Comparison of ENCODE assay signal across 1 cellular context in the genomic region with DNA sequence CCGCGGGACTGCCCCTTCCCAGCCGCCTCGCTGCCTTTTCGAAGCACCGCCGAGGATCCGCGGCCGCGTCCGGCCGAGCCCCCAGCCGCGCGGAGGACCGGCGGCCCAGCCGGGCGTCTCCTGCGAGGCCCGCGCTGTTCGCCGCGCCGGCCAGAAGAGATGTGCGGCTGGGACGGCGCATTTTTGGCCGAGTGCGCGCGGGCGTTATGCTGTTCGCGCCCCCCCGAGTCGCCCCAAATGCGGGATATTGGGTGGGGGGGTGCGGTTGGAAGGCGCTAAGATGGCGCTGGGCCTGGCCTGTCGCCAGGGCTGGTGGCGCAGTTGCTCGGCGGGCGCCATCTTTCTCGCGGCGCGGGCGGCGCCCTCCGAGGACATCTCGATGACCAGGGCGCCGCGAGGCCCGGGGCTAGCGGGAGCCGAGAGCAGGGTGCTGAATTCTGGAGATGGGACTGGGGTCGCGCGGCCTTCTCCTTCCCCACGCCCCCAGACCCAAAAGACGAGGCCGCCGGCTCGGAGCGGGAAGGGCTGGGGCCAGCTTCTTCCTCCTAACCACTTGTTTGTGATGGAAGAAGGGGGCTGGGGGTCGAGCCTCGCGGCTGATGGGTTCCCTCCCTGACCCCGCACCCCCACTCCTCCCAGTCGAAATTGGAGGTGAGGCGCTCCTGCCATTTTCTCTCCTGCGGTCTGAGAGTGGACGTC.
A peak's percentile ranks its signal among the peaks of the same experiment; 100 is the strongest.
TF ChIP-seq lines count a peak whose summit lies in the region.

No MANE protein-coding gene starts in this region.

TF ChIP-seq in HepG2, 621 proteins besides CTCF, POLR2A, EP300 and RAD21 (continued from another document and continues in another):
- TF ChIP-seq SP4 (CRISPR knock-in tag; IDR thresholded peaks at IDR 0.05) (peak; percentile 59; the same call in 1 of the 2 replicates), MZF1 (CRISPR knock-in tag; IDR thresholded peaks at IDR 0.05; ENCODE audit: borderline replicate concordance) (no peak), KLF15 (CRISPR knock-in tag; IDR thresholded peaks at IDR 0.05; ENCODE audit: borderline replicate concordance) (peak; percentile 83; the same call in 1 of the 2 replicates), ZNF557 (CRISPR knock-in tag; IDR thresholded peaks at IDR 0.05) (peak; percentile 87), ZNF33B (CRISPR knock-in tag; IDR thresholded peaks at IDR 0.05) (peak; percentile 80; the same call in 1 of the 2 replicates), KDM3A (CRISPR knock-in tag; IDR thresholded peaks at IDR 0.05; ENCODE audit: low read depth) (peak; percentile 86; the same call in 1 of the 2 replicates), ZNF672 (CRISPR knock-in tag; IDR thresholded peaks at IDR 0.05) (no peak), KDM5B (CRISPR knock-in tag; IDR thresholded peaks at IDR 0.05; ENCODE audit: borderline replicate concordance) (peak; percentile 94), ZNF354B (CRISPR knock-in tag; IDR thresholded peaks at IDR 0.05) (no peak), ZNF383 (CRISPR knock-in tag; IDR thresholded peaks at IDR 0.05; ENCODE audit: borderline replicate concordance) (no peak), SP1 (IDR thresholded peaks at IDR 0.05) (no peak), SP1 (CRISPR knock-in tag; IDR thresholded peaks at IDR 0.05) (peak; percentile 9; the same call in 1 of the 2 replicates), ZNF572 (CRISPR knock-in tag; IDR thresholded peaks at IDR 0.05) (no peak), RXRA (CRISPR knock-in tag; IDR thresholded peaks at IDR 0.05) (peak; percentile 71; the same call in 1 of the 2 replicates)
- TF ChIP-seq, protein P1, sequence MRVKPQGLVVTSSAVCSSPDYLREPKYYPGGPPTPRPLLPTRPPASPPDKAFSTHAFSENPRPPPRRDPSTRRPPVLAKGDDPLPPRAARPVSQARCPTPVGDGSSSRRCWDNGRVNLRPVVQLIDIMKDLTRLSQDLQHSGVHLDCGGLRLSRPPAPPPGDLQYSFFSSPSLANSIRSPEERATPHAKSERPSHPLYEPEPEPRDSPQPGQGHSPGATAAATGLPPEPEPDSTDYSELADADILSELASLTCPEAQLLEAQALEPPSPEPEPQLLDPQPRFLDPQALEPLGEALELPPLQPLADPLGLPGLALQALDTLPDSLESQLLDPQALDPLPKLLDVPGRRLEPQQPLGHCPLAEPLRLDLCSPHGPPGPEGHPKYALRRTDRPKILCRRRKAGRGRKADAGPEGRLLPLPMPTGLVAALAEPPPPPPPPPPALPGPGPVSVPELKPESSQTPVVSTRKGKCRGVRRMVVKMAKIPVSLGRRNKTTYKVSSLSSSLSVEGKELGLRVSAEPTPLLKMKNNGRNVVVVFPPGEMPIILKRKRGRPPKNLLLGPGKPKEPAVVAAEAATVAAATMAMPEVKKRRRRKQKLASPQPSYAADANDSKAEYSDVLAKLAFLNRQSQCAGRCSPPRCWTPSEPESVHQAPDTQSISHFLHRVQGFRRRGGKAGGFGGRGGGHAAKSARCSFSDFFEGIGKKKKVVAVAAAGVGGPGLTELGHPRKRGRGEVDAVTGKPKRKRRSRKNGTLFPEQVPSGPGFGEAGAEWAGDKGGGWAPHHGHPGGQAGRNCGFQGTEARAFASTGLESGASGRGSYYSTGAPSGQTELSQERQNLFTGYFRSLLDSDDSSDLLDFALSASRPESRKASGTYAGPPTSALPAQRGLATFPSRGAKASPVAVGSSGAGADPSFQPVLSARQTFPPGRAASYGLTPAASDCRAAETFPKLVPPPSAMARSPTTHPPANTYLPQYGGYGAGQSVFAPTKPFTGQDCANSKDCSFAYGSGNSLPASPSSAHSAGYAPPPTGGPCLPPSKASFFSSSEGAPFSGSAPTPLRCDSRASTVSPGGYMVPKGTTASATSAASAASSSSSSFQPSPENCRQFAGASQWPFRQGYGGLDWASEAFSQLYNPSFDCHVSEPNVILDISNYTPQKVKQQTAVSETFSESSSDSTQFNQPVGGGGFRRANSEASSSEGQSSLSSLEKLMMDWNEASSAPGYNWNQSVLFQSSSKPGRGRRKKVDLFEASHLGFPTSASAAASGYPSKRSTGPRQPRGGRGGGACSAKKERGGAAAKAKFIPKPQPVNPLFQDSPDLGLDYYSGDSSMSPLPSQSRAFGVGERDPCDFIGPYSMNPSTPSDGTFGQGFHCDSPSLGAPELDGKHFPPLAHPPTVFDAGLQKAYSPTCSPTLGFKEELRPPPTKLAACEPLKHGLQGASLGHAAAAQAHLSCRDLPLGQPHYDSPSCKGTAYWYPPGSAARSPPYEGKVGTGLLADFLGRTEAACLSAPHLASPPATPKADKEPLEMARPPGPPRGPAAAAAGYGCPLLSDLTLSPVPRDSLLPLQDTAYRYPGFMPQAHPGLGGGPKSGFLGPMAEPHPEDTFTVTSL (CRISPR knock-in tag; IDR thresholded peaks at IDR 0.05; ENCODE audit: borderline replicate concordance), result 0 out of 2 replicates have a peak, but pooled peaks have one; percentile 23
- TF ChIP-seq, protein P2, sequence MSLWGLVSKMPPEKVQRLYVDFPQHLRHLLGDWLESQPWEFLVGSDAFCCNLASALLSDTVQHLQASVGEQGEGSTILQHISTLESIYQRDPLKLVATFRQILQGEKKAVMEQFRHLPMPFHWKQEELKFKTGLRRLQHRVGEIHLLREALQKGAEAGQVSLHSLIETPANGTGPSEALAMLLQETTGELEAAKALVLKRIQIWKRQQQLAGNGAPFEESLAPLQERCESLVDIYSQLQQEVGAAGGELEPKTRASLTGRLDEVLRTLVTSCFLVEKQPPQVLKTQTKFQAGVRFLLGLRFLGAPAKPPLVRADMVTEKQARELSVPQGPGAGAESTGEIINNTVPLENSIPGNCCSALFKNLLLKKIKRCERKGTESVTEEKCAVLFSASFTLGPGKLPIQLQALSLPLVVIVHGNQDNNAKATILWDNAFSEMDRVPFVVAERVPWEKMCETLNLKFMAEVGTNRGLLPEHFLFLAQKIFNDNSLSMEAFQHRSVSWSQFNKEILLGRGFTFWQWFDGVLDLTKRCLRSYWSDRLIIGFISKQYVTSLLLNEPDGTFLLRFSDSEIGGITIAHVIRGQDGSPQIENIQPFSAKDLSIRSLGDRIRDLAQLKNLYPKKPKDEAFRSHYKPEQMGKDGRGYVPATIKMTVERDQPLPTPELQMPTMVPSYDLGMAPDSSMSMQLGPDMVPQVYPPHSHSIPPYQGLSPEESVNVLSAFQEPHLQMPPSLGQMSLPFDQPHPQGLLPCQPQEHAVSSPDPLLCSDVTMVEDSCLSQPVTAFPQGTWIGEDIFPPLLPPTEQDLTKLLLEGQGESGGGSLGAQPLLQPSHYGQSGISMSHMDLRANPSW (CRISPR knock-in tag; IDR thresholded peaks at IDR 0.05; ENCODE audit: borderline replicate concordance), result peak; percentile 22; the same call in 1 of the 2 replicates
- TF ChIP-seq, protein P3, sequence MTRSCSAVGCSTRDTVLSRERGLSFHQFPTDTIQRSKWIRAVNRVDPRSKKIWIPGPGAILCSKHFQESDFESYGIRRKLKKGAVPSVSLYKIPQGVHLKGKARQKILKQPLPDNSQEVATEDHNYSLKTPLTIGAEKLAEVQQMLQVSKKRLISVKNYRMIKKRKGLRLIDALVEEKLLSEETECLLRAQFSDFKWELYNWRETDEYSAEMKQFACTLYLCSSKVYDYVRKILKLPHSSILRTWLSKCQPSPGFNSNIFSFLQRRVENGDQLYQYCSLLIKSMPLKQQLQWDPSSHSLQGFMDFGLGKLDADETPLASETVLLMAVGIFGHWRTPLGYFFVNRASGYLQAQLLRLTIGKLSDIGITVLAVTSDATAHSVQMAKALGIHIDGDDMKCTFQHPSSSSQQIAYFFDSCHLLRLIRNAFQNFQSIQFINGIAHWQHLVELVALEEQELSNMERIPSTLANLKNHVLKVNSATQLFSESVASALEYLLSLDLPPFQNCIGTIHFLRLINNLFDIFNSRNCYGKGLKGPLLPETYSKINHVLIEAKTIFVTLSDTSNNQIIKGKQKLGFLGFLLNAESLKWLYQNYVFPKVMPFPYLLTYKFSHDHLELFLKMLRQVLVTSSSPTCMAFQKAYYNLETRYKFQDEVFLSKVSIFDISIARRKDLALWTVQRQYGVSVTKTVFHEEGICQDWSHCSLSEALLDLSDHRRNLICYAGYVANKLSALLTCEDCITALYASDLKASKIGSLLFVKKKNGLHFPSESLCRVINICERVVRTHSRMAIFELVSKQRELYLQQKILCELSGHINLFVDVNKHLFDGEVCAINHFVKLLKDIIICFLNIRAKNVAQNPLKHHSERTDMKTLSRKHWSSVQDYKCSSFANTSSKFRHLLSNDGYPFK (CRISPR knock-in tag; IDR thresholded peaks at IDR 0.05; ENCODE audit: borderline replicate concordance), result peak; percentile 53; the same call in 1 of the 2 replicates
- TF ChIP-seq, protein P4, sequence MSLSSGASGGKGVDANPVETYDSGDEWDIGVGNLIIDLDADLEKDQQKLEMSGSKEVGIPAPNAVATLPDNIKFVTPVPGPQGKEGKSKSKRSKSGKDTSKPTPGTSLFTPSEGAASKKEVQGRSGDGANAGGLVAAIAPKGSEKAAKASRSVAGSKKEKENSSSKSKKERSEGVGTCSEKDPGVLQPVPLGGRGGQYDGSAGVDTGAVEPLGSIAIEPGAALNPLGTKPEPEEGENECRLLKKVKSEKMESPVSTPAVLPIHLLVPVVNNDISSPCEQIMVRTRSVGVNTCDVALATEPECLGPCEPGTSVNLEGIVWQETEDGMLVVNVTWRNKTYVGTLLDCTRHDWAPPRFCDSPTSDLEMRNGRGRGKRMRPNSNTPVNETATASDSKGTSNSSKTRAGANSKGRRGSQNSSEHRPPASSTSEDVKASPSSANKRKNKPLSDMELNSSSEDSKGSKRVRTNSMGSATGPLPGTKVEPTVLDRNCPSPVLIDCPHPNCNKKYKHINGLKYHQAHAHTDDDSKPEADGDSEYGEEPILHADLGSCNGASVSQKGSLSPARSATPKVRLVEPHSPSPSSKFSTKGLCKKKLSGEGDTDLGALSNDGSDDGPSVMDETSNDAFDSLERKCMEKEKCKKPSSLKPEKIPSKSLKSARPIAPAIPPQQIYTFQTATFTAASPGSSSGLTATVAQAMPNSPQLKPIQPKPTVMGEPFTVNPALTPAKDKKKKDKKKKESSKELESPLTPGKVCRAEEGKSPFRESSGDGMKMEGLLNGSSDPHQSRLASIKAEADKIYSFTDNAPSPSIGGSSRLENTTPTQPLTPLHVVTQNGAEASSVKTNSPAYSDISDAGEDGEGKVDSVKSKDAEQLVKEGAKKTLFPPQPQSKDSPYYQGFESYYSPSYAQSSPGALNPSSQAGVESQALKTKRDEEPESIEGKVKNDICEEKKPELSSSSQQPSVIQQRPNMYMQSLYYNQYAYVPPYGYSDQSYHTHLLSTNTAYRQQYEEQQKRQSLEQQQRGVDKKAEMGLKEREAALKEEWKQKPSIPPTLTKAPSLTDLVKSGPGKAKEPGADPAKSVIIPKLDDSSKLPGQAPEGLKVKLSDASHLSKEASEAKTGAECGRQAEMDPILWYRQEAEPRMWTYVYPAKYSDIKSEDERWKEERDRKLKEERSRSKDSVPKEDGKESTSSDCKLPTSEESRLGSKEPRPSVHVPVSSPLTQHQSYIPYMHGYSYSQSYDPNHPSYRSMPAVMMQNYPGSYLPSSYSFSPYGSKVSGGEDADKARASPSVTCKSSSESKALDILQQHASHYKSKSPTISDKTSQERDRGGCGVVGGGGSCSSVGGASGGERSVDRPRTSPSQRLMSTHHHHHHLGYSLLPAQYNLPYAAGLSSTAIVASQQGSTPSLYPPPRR (CRISPR knock-in tag; IDR thresholded peaks at IDR 0.05; ENCODE audit: borderline replicate concordance), result peak; percentile 68; the same call in 1 of the 2 replicates
- TF ChIP-seq, protein P5, sequence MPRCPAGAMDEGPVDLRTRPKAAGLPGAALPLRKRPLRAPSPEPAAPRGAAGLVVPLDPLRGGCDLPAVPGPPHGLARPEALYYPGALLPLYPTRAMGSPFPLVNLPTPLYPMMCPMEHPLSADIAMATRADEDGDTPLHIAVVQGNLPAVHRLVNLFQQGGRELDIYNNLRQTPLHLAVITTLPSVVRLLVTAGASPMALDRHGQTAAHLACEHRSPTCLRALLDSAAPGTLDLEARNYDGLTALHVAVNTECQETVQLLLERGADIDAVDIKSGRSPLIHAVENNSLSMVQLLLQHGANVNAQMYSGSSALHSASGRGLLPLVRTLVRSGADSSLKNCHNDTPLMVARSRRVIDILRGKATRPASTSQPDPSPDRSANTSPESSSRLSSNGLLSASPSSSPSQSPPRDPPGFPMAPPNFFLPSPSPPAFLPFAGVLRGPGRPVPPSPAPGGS (CRISPR knock-in tag; IDR thresholded peaks at IDR 0.05), result peak; percentile 95
- TF ChIP-seq, protein P6, sequence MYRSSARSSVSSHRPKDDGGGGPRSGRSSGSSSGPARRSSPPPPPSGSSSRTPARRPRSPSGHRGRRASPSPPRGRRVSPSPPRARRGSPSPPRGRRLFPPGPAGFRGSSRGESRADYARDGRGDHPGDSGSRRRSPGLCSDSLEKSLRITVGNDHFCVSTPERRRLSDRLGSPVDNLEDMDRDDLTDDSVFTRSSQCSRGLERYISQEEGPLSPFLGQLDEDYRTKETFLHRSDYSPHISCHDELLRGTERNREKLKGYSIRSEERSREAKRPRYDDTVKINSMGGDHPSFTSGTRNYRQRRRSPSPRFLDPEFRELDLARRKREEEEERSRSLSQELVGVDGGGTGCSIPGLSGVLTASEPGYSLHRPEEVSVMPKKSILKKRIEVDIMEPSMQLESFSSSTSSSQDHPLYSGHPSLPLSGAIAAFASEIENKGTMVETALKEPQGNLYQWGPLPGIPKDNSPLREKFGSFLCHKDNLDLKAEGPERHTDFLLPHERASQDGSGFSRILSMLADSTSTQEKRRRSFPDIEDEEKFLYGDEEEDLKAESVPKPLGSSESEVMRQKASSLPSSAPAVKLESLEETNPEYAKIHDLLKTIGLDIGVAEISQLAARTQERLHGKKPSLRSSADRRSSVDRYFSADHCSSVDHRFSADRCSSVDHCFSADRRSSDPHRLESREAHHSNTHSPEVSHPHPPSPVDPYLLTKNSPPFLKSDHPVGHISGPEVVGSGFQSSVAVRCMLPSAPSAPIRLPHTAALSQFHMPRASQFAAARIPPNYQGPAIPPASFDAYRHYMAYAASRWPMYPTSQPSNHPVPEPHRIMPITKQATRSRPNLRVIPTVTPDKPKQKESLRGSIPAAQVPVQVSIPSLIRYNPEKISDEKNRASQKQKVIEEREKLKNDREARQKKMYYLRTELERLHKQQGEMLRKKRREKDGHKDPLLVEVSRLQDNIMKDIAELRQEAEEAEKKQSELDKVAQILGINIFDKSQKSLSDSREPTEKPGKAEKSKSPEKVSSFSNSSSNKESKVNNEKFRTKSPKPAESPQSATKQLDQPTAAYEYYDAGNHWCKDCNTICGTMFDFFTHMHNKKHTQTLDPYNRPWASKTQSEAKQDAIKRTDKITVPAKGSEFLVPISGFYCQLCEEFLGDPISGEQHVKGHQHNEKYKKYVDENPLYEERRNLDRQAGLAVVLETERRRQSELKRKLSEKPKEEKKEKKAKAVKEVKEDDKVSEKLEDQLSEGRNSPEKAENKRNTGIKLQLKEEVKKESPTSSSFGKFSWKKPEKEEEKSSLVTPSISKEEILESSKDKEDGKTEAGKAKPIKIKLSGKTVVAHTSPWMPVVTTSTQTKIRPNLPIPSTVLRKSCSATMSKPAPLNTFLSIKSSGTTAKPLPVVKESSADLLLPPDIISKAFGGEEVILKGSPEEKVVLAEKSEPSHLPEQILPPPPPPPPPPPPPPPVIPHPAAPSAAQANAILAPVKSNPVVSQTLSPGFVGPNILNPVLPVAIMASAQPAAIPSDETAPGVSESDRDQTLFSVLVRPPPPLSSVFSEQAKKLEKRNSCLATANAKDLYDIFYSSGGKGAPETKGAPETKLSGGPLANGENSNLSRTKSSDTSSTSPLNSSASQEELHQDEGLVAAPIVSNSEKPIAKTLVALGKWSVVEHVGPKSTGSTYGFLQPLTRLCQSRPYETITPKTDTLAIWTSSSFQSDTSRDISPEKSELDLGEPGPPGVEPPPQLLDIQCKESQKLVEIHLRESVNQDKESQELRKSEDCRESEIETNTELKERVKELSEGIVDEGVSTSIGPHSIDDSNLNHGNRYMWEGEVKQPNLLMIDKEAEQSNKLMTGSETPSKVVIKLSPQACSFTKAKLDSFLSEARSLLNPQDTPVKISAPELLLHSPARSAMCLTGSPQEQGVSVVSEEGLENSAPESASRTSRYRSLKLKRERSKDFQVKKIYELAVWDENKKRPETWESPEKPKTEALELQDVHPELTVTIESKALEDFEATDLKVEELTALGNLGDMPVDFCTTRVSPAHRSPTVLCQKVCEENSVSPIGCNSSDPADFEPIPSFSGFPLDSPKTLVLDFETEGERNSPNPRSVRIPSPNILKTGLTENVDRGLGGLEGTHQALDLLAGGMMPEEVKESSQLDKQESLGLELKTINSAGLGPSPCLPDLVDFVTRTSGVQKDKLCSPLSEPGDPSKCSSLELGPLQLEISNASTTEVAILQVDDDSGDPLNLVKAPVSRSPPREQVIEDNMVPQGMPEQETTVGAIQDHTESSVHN (CRISPR knock-in tag; IDR thresholded peaks at IDR 0.05), result peak; percentile 24; the same call in 1 of the 2 replicates
